ENCODE assay signal across 1 cellular context in the genomic region with DNA sequence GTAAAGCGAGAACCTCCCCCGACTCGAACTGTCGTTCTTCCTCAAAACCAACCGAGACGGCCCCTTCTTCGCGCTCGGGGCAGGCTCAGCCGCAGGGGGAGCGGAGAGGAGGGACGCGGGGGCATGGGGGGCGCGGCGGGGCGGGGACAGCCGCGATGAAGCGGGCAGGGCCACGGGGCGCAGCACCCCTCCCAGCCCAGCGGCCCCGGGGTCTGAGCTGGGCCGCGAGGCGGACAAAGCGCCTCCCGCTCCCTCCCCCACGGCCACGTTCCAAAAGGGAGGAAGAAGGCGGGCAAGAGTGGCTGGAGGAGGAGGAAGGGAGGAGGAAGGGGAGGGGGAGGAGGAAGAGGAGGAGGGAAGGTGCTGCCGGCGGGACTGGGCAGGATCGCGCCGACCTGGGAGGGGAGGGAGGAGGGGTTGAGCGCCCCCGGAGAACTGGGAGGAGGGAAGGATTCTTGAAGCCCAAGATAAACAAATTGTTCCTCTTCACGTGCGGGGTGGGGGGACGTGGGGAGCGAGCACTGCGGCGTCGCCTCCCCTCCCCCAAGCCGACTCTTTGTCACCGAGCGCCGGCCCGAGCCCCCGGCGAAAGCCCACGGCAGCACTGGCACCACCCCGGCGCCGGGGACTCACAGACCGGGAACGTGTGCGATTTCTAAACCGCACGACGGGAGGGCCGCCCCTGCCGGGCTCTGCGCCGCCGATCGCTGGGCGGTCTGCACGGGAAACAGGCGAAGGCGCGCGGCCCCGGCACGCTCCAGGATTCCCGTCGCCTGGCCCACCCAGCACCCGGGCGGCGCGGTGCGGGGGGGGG.
TF ChIP-seq lines count a peak whose summit lies in the region.

No MANE protein-coding gene starts in this region.

TF ChIP-seq in HEK293, 187 proteins besides CTCF, POLR2A, EP300 and RAD21 (continued from another document and continues in another):
- TF ChIP-seq, protein P1, sequence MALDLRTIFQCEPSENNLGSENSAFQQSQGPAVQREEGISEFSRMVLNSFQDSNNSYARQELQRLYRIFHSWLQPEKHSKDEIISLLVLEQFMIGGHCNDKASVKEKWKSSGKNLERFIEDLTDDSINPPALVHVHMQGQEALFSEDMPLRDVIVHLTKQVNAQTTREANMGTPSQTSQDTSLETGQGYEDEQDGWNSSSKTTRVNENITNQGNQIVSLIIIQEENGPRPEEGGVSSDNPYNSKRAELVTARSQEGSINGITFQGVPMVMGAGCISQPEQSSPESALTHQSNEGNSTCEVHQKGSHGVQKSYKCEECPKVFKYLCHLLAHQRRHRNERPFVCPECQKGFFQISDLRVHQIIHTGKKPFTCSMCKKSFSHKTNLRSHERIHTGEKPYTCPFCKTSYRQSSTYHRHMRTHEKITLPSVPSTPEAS (tag by site-specific recombination; IDR thresholded peaks at IDR 0.05) = 0 out of 2 replicates have a peak, but pooled peaks have one; percentile 25
- TF ChIP-seq HOXC10 (CRISPR knock-in tag; IDR thresholded peaks at IDR 0.05) (no peak), ZNF501 (tag by site-specific recombination; IDR thresholded peaks at IDR 0.05) (peak; percentile 53; the same call in 1 of the 2 replicates), ZNF341 (tag by site-specific recombination; IDR thresholded peaks at IDR 0.05; ENCODE audit: low read depth) (peak; percentile 67), ZFP3 (tag by site-specific recombination; IDR thresholded peaks at IDR 0.05; ENCODE audit: low read depth) (no peak), ZNF138 (tag by site-specific recombination; IDR thresholded peaks at IDR 0.05; ENCODE audit: borderline replicate concordance) (no peak), SP2 (tag by site-specific recombination; IDR thresholded peaks at IDR 0.05) (peak; percentile 86), ZNF623 (tag by site-specific recombination; IDR thresholded peaks at IDR 0.05) (no peak), ZNF677 (tag by site-specific recombination; IDR thresholded peaks at IDR 0.05) (no peak), ZEB2 (tag by site-specific recombination; IDR thresholded peaks at IDR 0.05) (peak; percentile 92), ZNF621 (tag by site-specific recombination; IDR thresholded peaks at IDR 0.05) (no peak), KLF9 (tag by site-specific recombination; IDR thresholded peaks at IDR 0.05; ENCODE audit: low read depth) (peak; percentile 35; the same call in 1 of the 2 replicates), ZNF404 (tag by site-specific recombination; IDR thresholded peaks at IDR 0.05) (no peak), WT1 (tag by site-specific recombination; IDR thresholded peaks at IDR 0.05) (peak; percentile 97), YY2 (tag by site-specific recombination; IDR thresholded peaks at IDR 0.05) (peak; percentile 63; the same call in 1 of the 2 replicates), MYNN (tag by site-specific recombination; IDR thresholded peaks at IDR 0.05; ENCODE audit: borderline replicate concordance) (0 out of 2 replicates have a peak, but pooled peaks have one; percentile 36), ZNF600 (tag by site-specific recombination; IDR thresholded peaks at IDR 0.05) (peak; percentile 86), ZNF391 (tag by site-specific recombination; IDR thresholded peaks at IDR 0.05; ENCODE audit: borderline replicate concordance, low read depth) (no peak), GLI4 (tag by site-specific recombination; IDR thresholded peaks at IDR 0.05) (0 out of 2 replicates have a peak, but pooled peaks have one; percentile 59), ZNF394 (tag by site-specific recombination; IDR thresholded peaks at IDR 0.05; ENCODE audit: borderline replicate concordance) (peak; percentile 26; the same call in 1 of the 2 replicates), ZNF335 (tag by site-specific recombination; conservative IDR thresholded peaks at IDR 0.05) (peak; percentile 54), ZNF629 (tag by site-specific recombination; IDR thresholded peaks at IDR 0.05) (peak; percentile 32; the same call in 1 of the 2 replicates), ZNF76 (tag by site-specific recombination; IDR thresholded peaks at IDR 0.05; ENCODE audit: borderline replicate concordance, low read depth) (peak; percentile 53; the same call in 1 of the 2 replicates), KLF7 (tag by site-specific recombination; IDR thresholded peaks at IDR 0.05; ENCODE audit: borderline replicate concordance) (peak; percentile 80; the same call in 1 of the 2 replicates), GFI1B (tag by site-specific recombination; IDR thresholded peaks at IDR 0.05) (no peak), ZNF555 (tag by site-specific recombination; conservative IDR thresholded peaks at IDR 0.05) (no peak), ZIC2 (tag by site-specific recombination; IDR thresholded peaks at IDR 0.05) (peak; percentile 83), ZNF24 (tag by site-specific recombination; IDR thresholded peaks at IDR 0.05) (peak; percentile 66; the same call in 1 of the 2 replicates), ZNF292 (tag by site-specific recombination; IDR thresholded peaks at IDR 0.05; ENCODE audit: borderline replicate concordance, low read depth) (no peak), ZNF596 (tag by site-specific recombination; IDR thresholded peaks at IDR 0.05) (peak; percentile 51; the same call in 1 of the 2 replicates), KLF16 (tag by site-specific recombination; IDR thresholded peaks at IDR 0.05) (peak; percentile 92), SP7 (tag by site-specific recombination; IDR thresholded peaks at IDR 0.05) (peak; percentile 85), GLIS2 (tag by site-specific recombination; IDR thresholded peaks at IDR 0.05) (peak; percentile 77), ZNF660 (tag by site-specific recombination; IDR thresholded peaks at IDR 0.05) (no peak)
- TF ChIP-seq, protein P2, sequence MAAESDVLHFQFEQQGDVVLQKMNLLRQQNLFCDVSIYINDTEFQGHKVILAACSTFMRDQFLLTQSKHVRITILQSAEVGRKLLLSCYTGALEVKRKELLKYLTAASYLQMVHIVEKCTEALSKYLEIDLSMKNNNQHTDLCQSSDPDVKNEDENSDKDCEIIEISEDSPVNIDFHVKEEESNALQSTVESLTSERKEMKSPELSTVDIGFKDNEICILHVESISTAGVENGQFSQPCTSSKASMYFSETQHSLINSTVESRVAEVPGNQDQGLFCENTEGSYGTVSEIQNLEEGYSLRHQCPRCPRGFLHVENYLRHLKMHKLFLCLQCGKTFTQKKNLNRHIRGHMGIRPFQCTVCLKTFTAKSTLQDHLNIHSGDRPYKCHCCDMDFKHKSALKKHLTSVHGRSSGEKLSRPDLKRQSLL (tag by site-specific recombination; IDR thresholded peaks at IDR 0.05) = peak; percentile 4; the same call in 1 of the 2 replicates
- TF ChIP-seq, protein P3, sequence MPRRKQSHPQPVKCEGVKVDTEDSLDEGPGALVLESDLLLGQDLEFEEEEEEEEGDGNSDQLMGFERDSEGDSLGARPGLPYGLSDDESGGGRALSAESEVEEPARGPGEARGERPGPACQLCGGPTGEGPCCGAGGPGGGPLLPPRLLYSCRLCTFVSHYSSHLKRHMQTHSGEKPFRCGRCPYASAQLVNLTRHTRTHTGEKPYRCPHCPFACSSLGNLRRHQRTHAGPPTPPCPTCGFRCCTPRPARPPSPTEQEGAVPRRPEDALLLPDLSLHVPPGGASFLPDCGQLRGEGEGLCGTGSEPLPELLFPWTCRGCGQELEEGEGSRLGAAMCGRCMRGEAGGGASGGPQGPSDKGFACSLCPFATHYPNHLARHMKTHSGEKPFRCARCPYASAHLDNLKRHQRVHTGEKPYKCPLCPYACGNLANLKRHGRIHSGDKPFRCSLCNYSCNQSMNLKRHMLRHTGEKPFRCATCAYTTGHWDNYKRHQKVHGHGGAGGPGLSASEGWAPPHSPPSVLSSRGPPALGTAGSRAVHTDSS (tag by site-specific recombination; IDR thresholded peaks at IDR 0.05) = peak; percentile 98
- TF ChIP-seq, protein P4, sequence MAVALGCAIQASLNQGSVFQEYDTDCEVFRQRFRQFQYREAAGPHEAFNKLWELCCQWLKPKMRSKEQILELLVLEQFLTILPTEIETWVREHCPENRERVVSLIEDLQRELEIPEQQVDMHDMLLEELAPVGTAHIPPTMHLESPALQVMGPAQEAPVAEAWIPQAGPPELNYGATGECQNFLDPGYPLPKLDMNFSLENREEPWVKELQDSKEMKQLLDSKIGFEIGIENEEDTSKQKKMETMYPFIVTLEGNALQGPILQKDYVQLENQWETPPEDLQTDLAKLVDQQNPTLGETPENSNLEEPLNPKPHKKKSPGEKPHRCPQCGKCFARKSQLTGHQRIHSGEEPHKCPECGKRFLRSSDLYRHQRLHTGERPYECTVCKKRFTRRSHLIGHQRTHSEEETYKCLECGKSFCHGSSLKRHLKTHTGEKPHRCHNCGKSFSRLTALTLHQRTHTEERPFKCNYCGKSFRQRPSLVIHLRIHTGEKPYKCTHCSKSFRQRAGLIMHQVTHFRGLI (tag by site-specific recombination; IDR thresholded peaks at IDR 0.05) = peak; percentile 41; the same call in 1 of the 2 replicates
- TF ChIP-seq, protein P5, sequence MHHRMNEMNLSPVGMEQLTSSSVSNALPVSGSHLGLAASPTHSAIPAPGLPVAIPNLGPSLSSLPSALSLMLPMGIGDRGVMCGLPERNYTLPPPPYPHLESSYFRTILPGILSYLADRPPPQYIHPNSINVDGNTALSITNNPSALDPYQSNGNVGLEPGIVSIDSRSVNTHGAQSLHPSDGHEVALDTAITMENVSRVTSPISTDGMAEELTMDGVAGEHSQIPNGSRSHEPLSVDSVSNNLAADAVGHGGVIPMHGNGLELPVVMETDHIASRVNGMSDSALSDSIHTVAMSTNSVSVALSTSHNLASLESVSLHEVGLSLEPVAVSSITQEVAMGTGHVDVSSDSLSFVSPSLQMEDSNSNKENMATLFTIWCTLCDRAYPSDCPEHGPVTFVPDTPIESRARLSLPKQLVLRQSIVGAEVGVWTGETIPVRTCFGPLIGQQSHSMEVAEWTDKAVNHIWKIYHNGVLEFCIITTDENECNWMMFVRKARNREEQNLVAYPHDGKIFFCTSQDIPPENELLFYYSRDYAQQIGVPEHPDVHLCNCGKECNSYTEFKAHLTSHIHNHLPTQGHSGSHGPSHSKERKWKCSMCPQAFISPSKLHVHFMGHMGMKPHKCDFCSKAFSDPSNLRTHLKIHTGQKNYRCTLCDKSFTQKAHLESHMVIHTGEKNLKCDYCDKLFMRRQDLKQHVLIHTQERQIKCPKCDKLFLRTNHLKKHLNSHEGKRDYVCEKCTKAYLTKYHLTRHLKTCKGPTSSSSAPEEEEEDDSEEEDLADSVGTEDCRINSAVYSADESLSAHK (tag by site-specific recombination; IDR thresholded peaks at IDR 0.05) = peak; percentile 45; the same call in 1 of the 2 replicates
- TF ChIP-seq, protein P6, sequence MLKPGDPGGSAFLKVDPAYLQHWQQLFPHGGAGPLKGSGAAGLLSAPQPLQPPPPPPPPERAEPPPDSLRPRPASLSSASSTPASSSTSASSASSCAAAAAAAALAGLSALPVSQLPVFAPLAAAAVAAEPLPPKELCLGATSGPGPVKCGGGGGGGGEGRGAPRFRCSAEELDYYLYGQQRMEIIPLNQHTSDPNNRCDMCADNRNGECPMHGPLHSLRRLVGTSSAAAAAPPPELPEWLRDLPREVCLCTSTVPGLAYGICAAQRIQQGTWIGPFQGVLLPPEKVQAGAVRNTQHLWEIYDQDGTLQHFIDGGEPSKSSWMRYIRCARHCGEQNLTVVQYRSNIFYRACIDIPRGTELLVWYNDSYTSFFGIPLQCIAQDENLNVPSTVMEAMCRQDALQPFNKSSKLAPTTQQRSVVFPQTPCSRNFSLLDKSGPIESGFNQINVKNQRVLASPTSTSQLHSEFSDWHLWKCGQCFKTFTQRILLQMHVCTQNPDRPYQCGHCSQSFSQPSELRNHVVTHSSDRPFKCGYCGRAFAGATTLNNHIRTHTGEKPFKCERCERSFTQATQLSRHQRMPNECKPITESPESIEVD (tag by site-specific recombination; IDR thresholded peaks at IDR 0.05) = no peak
- TF ChIP-seq, protein P7, sequence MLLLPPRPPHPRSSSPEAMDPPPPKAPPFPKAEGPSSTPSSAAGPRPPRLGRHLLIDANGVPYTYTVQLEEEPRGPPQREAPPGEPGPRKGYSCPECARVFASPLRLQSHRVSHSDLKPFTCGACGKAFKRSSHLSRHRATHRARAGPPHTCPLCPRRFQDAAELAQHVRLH (tag by site-specific recombination; IDR thresholded peaks at IDR 0.05) = peak; percentile 13; the same call in 1 of the 2 replicates
- TF ChIP-seq, protein P8, sequence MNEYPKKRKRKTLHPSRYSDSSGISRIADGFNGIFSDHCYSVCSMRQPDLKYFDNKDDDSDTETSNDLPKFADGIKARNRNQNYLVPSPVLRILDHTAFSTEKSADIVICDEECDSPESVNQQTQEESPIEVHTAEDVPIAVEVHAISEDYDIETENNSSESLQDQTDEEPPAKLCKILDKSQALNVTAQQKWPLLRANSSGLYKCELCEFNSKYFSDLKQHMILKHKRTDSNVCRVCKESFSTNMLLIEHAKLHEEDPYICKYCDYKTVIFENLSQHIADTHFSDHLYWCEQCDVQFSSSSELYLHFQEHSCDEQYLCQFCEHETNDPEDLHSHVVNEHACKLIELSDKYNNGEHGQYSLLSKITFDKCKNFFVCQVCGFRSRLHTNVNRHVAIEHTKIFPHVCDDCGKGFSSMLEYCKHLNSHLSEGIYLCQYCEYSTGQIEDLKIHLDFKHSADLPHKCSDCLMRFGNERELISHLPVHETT (tag by site-specific recombination; IDR thresholded peaks at IDR 0.05) = peak; percentile 58; the same call in 1 of the 2 replicates
- TF ChIP-seq, protein P9, sequence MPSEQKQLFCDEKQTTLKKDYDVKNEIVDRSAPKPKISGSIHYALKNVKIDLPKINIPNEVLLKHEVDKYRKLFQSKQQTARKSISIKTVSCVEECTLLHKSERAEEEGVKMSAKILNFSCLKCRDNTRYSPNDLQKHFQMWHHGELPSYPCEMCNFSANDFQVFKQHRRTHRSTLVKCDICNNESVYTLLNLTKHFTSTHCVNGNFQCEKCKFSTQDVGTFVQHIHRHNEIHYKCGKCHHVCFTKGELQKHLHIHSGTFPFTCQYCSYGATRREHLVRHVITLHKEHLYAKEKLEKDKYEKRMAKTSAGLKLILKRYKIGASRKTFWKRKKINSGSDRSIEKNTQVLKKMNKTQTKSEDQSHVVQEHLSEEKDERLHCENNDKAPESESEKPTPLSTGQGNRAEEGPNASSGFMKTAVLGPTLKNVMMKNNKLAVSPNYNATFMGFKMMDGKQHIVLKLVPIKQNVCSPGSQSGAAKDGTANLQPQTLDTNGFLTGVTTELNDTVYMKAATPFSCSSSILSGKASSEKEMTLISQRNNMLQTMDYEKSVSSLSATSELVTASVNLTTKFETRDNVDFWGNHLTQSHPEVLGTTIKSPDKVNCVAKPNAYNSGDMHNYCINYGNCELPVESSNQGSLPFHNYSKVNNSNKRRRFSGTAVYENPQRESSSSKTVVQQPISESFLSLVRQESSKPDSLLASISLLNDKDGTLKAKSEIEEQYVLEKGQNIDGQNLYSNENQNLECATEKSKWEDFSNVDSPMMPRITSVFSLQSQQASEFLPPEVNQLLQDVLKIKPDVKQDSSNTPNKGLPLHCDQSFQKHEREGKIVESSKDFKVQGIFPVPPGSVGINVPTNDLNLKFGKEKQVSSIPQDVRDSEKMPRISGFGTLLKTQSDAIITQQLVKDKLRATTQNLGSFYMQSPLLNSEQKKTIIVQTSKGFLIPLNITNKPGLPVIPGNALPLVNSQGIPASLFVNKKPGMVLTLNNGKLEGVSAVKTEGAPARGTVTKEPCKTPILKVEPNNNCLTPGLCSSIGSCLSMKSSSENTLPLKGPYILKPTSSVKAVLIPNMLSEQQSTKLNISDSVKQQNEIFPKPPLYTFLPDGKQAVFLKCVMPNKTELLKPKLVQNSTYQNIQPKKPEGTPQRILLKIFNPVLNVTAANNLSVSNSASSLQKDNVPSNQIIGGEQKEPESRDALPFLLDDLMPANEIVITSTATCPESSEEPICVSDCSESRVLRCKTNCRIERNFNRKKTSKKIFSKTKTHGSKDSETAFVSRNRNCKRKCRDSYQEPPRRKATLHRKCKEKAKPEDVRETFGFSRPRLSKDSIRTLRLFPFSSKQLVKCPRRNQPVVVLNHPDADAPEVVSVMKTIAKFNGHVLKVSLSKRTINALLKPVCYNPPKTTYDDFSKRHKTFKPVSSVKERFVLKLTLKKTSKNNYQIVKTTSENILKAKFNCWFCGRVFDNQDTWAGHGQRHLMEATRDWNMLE (tag by site-specific recombination; conservative IDR thresholded peaks at IDR 0.05; ENCODE audit: low read depth) = no peak
